ENCODE assay signal across 8 cellular contexts in genomic region chr12:57238854-57239554, GRCh38.
DNase-seq lines count a peak whose midpoint lies in the region; ATAC-seq and TF ChIP-seq lines count a peak whose summit lies in the region.

No MANE protein-coding gene starts in this region.

- DNase-seq in AG08396 (ENCODE audit: low spot score): peak; percentile 96
- DNase-seq in NCI-H2227 treated with DMSO at 0.1 percent for 48 hours (lab: John Stamatoyannopoulos, UW): peak; percentile 54
- DNase-seq in activated CD4-positive, CD25-positive, alpha-beta regulatory T cell treated with anti-CD3 and anti-CD28 coated beads, Interleukin-2, amount 50 U/mL, for 72 hours: peak; percentile 96
- peak; percentile 88 for DNase-seq in choroid plexus epithelial cell (ENCODE audit: low read depth)
- DNase-seq in left kidney (ENCODE audit: low read depth, low spot score): peak; percentile 92
- DNase-seq in stimulated activated CD4-positive, alpha-beta T cell treated with anti-CD3 and anti-CD28 coated beads, Interleukin-1b, Interleukin-23, amount 100 ng/mL, for 48 hours: peak; percentile 85

- H3K4me3 ChIP-seq in choroid plexus epithelial cell (ENCODE audit: low read depth, low read length): peak overlapping the region; percentile 62

- peak; percentile 49 for ATAC-seq in GM18861 (IDR thresholded peaks at IDR 0.05; ENCODE audit: unreplicated experiment)
- peak; percentile 47 for ATAC-seq in HG03097 (IDR thresholded peaks at IDR 0.05; ENCODE audit: low FRiP score, unreplicated experiment)

- peak; percentile 99 for TF ChIP-seq CTCF in choroid plexus epithelial cell (conservative IDR thresholded peaks at IDR 0.05; ENCODE audit: low read depth, low read length)

Comparison
In these comparisons a context has a peak if more than half of its experiments do, and no peak if none do; other contexts are left out.
1. Peak in every context shown above with its lines: DNase-seq, ATAC-seq and H3K4me3 ChIP-seq.